ENCODE assay signal across 13 cellular contexts in the genomic region with DNA sequence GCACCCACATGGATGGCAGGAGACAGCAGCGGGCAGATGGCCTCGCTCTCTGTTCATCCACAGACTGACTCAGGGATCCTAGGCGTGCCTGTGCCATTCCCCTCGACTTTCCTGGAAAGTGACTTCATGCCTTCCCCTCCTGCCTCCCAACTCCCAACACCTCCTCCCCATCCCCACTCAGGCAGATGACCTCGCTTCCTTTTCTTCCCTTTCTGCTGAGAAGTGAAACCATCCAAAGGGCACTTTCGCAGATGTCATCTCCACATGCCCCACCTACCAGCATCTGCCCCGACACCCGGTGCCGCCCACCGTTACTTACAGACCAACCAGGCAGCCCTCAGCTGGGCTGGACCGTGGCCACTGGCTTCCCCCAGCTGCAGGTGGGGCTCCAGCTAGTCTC. TPM values are rescaled to one million over a fixed set of nuclear protein-coding genes. Genes with fewer than 3 reads are reported as not detected.
DNase-seq lines count a peak whose midpoint lies in the region; ATAC-seq, FAIRE-seq and TF ChIP-seq lines count a peak whose summit lies in the region.
"Had no signal": no experiment of that assay in that cellular context is flagged by ENCODE, and none has a peak within 500 bp of the region (broad histone marks: within the 10 kb centered on the region; RNA-seq: fewer than 3 reads in every experiment).

No MANE protein-coding gene starts in this region.

- no peak overlapping the region for H3K9ac ChIP-seq in GM12878 (ENCODE audit: control insufficient read depth, insufficient read depth, low read length)

- SMC1A ChIA-PET in GM12878 (lab: Charles Lee; ENCODE audit: uncharacterized antibody, unreplicated experiment), result no interaction called here

- POLR2A ChIA-PET in GM12878 (lab: Charles Lee), result no interaction called here

- DNase-seq in NCI-H82 (lab: John Stamatoyannopoulos, UW), result peak; percentile 3
- DNase-seq in NCI-H82 treated with DMSO at 0.1 percent for 48 hours (lab: John Stamatoyannopoulos, UW; ENCODE audit: unreplicated experiment), result no peak
- peak; percentile 26 for DNase-seq in NCI-H2196 treated with DMSO at 0.1 percent for 48 hours (lab: John Stamatoyannopoulos, UW; ENCODE audit: unreplicated experiment)
- no peak for DNase-seq in GM12878 (ENCODE audit: low read depth, low spot score)
- DNase-seq in stimulated activated effector memory CD8-positive, alpha-beta T cell treated with anti-CD3 and anti-CD28 coated beads, Interleukin-12 subunit alpha, Interleukin-12 subunit beta, amount 100 ng/mL, for 72 hours (ENCODE audit: low spot score in 2 of 2), result no peak
- DNase-seq in activated CD4-positive, alpha-beta T cell treated with anti-CD3 and anti-CD28 coated beads, Interleukin-2, amount 50 U/mL, for 4 hours, result no peak
- no peak for DNase-seq in activated T-cell treated with anti-CD3 and anti-CD28 coated beads for 4 hours
- DNase-seq in GM13976 (ENCODE audit: low spot score), result no peak
- DNase-seq: ACHN; activated B cell treated with CpG ODN at 0.5 μM for 24 hours; effector memory CD4-positive, alpha-beta T cell; occipital lobe had no signal

- TF ChIP-seq POLR2A in GM12878 (IDR thresholded peaks at IDR 0.05; ENCODE audit: low read depth, low read length), result no peak

- H2AFZ ChIP-seq in GM12878 (ENCODE audit: control insufficient read depth, low read depth, low read length), result no peak overlapping the region

- no peaks in the 10 kb centered on the region for H3K36me3 ChIP-seq in GM12878 (ENCODE audit: control insufficient read depth in 2 of 2, insufficient read depth in 2 of 2, low read length in 1 of 2)
- H3K36me3 ChIP-seq: vagina had no signal

- CTCF ChIA-PET in GM12878 (lab: Yijun Ruan, JAX), result no interaction called here

- intact Hi-C loops in GM12878 (cut with micrococcal nuclease; ENCODE audit: unreplicated experiment), result no loop called here

- no peaks in the 10 kb centered on the region for H3K27me3 ChIP-seq in GM12878 (replicated peaks in 1 of 2; ENCODE audit: control insufficient read depth in 2 of 2, insufficient read depth in 2 of 2, low read length in 1 of 2)
- H3K27me3 ChIP-seq: vagina had no signal

- H3K4me3 Mint-ChIP-seq in stimulated activated effector memory CD8-positive, alpha-beta T cell treated with anti-CD3 and anti-CD28 coated beads, Interleukin-12 subunit alpha, Interleukin-12 subunit beta, amount 100 ng/mL, for 72 hours, result no peak overlapping the region
- H3K4me3 Mint-ChIP-seq: activated B cell treated with CpG ODN at 0.5 μM for 24 hours had no signal

- ATAC-seq in GM12878, result peak; percentile 61
- no peak for ATAC-seq in stimulated activated effector memory CD8-positive, alpha-beta T cell treated with anti-CD3 and anti-CD28 coated beads, Interleukin-12 subunit alpha, Interleukin-12 subunit beta, amount 100 ng/mL, for 72 hours

- H3K4me3 ChIP-seq in GM12878, result no peak overlapping the region
- H3K4me3 ChIP-seq: vagina had no signal

- no peaks in the 10 kb centered on the region for H3K9me3 ChIP-seq in GM12878 (replicated peaks; ENCODE audit: control insufficient read depth, insufficient read depth, low read length)
- H3K9me3 ChIP-seq: vagina had no signal

- TF ChIP-seq EP300 in GM12878 (IDR thresholded peaks at IDR 0.05; ENCODE audit: borderline replicate concordance in 1 of 2, control insufficient read depth in 1 of 2, low read depth in 2 of 2, low read length in 2 of 2), result no peak

- BruUV-seq in GM12878 (replicated peaks; lab: Mats Ljungman, UMichigan), result no TSS peak

- peak overlapping the region; percentile 27 for H3K27ac Mint-ChIP-seq in stimulated activated effector memory CD8-positive, alpha-beta T cell treated with anti-CD3 and anti-CD28 coated beads, Interleukin-12 subunit alpha, Interleukin-12 subunit beta, amount 100 ng/mL, for 72 hours
- H3K27ac Mint-ChIP-seq: activated B cell treated with CpG ODN at 0.5 μM for 24 hours had no signal

- no peaks in the 10 kb centered on the region for H3K4me1 ChIP-seq in GM12878 (ENCODE audit: control insufficient read depth, insufficient read depth, low read length)

- H3K27ac ChIP-seq in GM12878 (ENCODE audit: control insufficient read depth, insufficient read depth), result no peak overlapping the region
- H3K27ac ChIP-seq: vagina had no signal

- H3K4me1 Mint-ChIP-seq in stimulated activated effector memory CD8-positive, alpha-beta T cell treated with anti-CD3 and anti-CD28 coated beads, Interleukin-12 subunit alpha, Interleukin-12 subunit beta, amount 100 ng/mL, for 72 hours, result peaks cover 15% of the 10 kb centered on the region

- RAD21 ChIA-PET in GM12878 (lab: Charles Lee; ENCODE audit: unreplicated experiment), result no interaction called here

- FAIRE-seq in GM12878 (lab: Jason Lieb, UNC), result no peak

- 21% methylated on average over 11 of the region's 11 CpGs for WGBS in GM12878 (ENCODE audit: insufficient coverage, insufficient replicate concordance, low lambda C conversion rate, missing lambda C conversion rate)

- H4K20me1 ChIP-seq in GM12878 (ENCODE audit: control insufficient read depth, insufficient read depth), result no peaks in the 10 kb centered on the region

- no peaks in the 10 kb centered on the region for H3K9me3 Mint-ChIP-seq in stimulated activated effector memory CD8-positive, alpha-beta T cell treated with anti-CD3 and anti-CD28 coated beads, Interleukin-12 subunit alpha, Interleukin-12 subunit beta, amount 100 ng/mL, for 72 hours
- H3K9me3 Mint-ChIP-seq: activated B cell treated with CpG ODN at 0.5 μM for 24 hours had no signal

- in situ Hi-C loops in GM12878 (cut with MboI) (no loop called here), GM13976 (cut with MboI; ENCODE audit: low sequenced_read_pairs, unreplicated experiment) (no loop called here)

- H3K4me2 ChIP-seq in GM12878 (ENCODE audit: control insufficient read depth, insufficient read depth), result no peak overlapping the region

- no peak for TF ChIP-seq CTCF in GM12878 (IDR thresholded peaks at IDR 0.05 in 2 of 3, conservative IDR thresholded peaks at IDR 0.05 in 1 of 3; ENCODE audit: control insufficient read depth in 2 of 3, extremely low read depth in 1 of 3, insufficient read depth in 1 of 3, low read depth in 3 of 3, low read length in 3 of 3)
- no peak for TF ChIP-seq CTCF in GM13976 (IDR thresholded peaks at IDR 0.05; ENCODE audit: borderline replicate concordance, control extremely low read depth, extremely low read depth, insufficient read depth, missing control alignments)

- no peaks in the 10 kb centered on the region for H3K79me2 ChIP-seq in GM12878 (ENCODE audit: control insufficient read depth, insufficient read depth, low read length)

- H3K36me3 Mint-ChIP-seq in stimulated activated effector memory CD8-positive, alpha-beta T cell treated with anti-CD3 and anti-CD28 coated beads, Interleukin-12 subunit alpha, Interleukin-12 subunit beta, amount 100 ng/mL, for 72 hours, result no peaks in the 10 kb centered on the region

- no peak for TF ChIP-seq RAD21 in GM12878 (IDR thresholded peaks at IDR 0.05; ENCODE audit: insufficient read depth, low read depth, low read length)

TF ChIP-seq in GM12878, 131 proteins besides CTCF, POLR2A, EP300 and RAD21 (continues in another document):
- TF ChIP-seq, protein P1, sequence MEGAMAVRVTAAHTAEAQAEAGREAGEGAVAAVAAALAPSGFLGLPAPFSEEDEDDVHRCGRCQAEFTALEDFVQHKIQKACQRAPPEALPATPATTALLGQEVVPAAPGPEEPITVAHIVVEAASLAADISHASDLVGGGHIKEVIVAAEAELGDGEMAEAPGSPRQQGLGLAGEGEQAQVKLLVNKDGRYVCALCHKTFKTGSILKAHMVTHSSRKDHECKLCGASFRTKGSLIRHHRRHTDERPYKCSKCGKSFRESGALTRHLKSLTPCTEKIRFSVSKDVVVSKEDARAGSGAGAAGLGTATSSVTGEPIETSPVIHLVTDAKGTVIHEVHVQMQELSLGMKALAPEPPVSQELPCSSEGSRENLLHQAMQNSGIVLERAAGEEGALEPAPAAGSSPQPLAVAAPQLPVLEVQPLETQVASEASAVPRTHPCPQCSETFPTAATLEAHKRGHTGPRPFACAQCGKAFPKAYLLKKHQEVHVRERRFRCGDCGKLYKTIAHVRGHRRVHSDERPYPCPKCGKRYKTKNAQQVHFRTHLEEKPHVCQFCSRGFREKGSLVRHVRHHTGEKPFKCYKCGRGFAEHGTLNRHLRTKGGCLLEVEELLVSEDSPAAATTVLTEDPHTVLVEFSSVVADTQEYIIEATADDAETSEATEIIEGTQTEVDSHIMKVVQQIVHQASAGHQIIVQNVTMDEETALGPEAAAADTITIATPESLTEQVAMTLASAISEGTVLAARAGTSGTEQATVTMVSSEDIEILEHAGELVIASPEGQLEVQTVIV (IDR thresholded peaks at IDR 0.05; ENCODE audit: borderline replicate concordance, partially characterized antibody), result no peak
- TF ChIP-seq MTA3 (IDR thresholded peaks at IDR 0.05; ENCODE audit: borderline replicate concordance, low read length), result no peak
- TF ChIP-seq YY1 (IDR thresholded peaks at IDR 0.05; ENCODE audit: low read depth, low read length), result no peak
- no peak for TF ChIP-seq POLR2AphosphoS2 (IDR thresholded peaks at IDR 0.05; ENCODE audit: low read depth, low read length)

RNA-seq across cellular contexts. Expression of a gene that starts 29.6 kb away (rescaled TPM):
- 0.51 and 2.6 TPM in 2 replicates for total RNA-seq in GM12878 (2013; cell fraction: nucleolus; rRNA removed)
- total RNA-seq in GM12878 (2014; rRNA removed) (0.06 and 0.16 TPM in 2 replicates), GM12878 (2014; rRNA removed; fragmentation: Illumina TruSeq; extraction: Trizol) (not detected in 2 replicates), GM12878 (2021) (0.24 and 0.31 TPM in 2 replicates)
- polyA plus RNA-seq in GM12878 (2011; ENCODE audit: low read depth), result not detected
- polyA plus RNA-seq in GM12878 (2011; rRNA removed) (0.14 and 0.27 TPM in 2 replicates), GM12878 (2014; fragmentation: Illumina TruSeq; extraction: Trizol) (0.01 TPM in 1 of 2 replicates, not detected in the other), GM12878 (2014; fragmentation: Nextera tagmentation; extraction: Ambion mirVana) (not detected), GM12878 (2014; rRNA removed) (0.03 and 0.04 TPM in 2 replicates), GM12878 (2016; fragmentation: Nextera tagmentation; extraction: Ambion mirVana) (not detected)
- polyA plus RNA-seq in GM12878 (2011; cell fraction: cytosol; rRNA removed), result 0.08 and 0.24 TPM in 2 replicates
- 0.57 and 0.70 TPM in 2 replicates for polyA plus RNA-seq in GM12878 (2011; cell fraction: nucleus; rRNA removed)
- polyA plus RNA-seq in GM12878 (2012), result 0.23 and 0.74 TPM in 2 replicates
- polyA minus RNA-seq in GM12878 (2011; rRNA and poly(A)+ RNA removed), result 0.67 TPM in 1 of 2 replicates, not detected in the other
- polyA minus RNA-seq in GM12878 (2011; cell fraction: cytosol; rRNA and poly(A)+ RNA removed), result 0.40 and 1.0 TPM in 2 replicates
- polyA minus RNA-seq in GM12878 (2011; cell fraction: nucleus; rRNA and poly(A)+ RNA removed), result 0.12 and 0.38 TPM in 2 replicates
- total RNA-seq: activated B cell treated with CpG ODN at 0.5 μM for 24 hours had no signal

Comparison
In these comparisons a context has a peak if more than half of its experiments do, and no peak if none do; other contexts are left out.
1. DNase-seq: peak in NCI-H82 (single experiment) and NCI-H2196 treated with DMSO at 0.1 percent for 48 hours (single experiment); none in NCI-H82 treated with DMSO at 0.1 percent for 48 hours (single experiment), GM12878 (single experiment), stimulated activated effector memory CD8-positive, alpha-beta T cell treated with anti-CD3 and anti-CD28 coated beads, Interleukin-12 subunit alpha, Interleukin-12 subunit beta, amount 100 ng/mL, for 72 hours (0 of 2), activated CD4-positive, alpha-beta T cell treated with anti-CD3 and anti-CD28 coated beads, Interleukin-2, amount 50 U/mL, for 4 hours (0 of 2), activated T-cell treated with anti-CD3 and anti-CD28 coated beads for 4 hours (single experiment) and GM13976 (single experiment).